In genomic region chr12:45745861-45746277, GRCh38 we compare ENCODE assay signal across 7 cellular contexts. TPM values are rescaled to one million over a fixed set of nuclear protein-coding genes. Genes with fewer than 3 reads are reported as not detected.
DNase-seq lines count a peak whose midpoint lies in the region; ATAC-seq, FAIRE-seq and TF ChIP-seq lines count a peak whose summit lies in the region.

No MANE protein-coding gene starts in this region.

- no peak for DNase-seq in GM06990 (ENCODE audit: extremely low read depth, insufficient read length)
- DNase-seq in NCI-H2227 treated with DMSO at 0.1 percent for 48 hours (lab: John Stamatoyannopoulos, UW) = peak; percentile 2
- DNase-seq in dedifferentiated amniotic fluid mesenchymal stem cell (ENCODE audit: extremely low spot score) = peak; percentile 32
- no peak for DNase-seq in pancreas
- no peak for DNase-seq in stimulated activated naive CD8-positive, alpha-beta T cell treated with anti-CD3 and anti-CD28 coated beads, Interleukin-15, amount 100 ng/mL, for 72 hours
- no peak for DNase-seq in NCI-H2196 (lab: John Stamatoyannopoulos, UW; ENCODE audit: unreplicated experiment)
- no peak for DNase-seq in Calu3

- 49 to 60% methylated on average over 1 of the region's 1 CpG for WGBS in pancreas, 2 donors

- H3K4me1 ChIP-seq in pancreas = peaks cover 0 to 4% (median 4%) of the 10 kb centered on the region in 3 donors

- H3K4me3 ChIP-seq in GM06990 (replicated peaks; ENCODE audit: low read depth, low read length) (no peak overlapping the region), pancreas (no peak overlapping the region)

- H3K36me3 ChIP-seq in GM06990 (ENCODE audit: control insufficient read depth, insufficient read depth, low read length) (no peaks in the 10 kb centered on the region; the same call in 1 of the 2 replicates), pancreas (no peaks in the 10 kb centered on the region)

- no peaks in the 10 kb centered on the region for H3K36me3 Mint-ChIP-seq in Calu3 (ENCODE audit: insufficient read depth, unreplicated experiment)

- peak; percentile 56 for FAIRE-seq in pancreas (lab: Jason Lieb, UNC)

- no TSS peak for BruUV-seq in Calu3 (replicated peaks; lab: Mats Ljungman, UMichigan)

- H3K27me3 Mint-ChIP-seq in stimulated activated naive CD8-positive, alpha-beta T cell treated with anti-CD3 and anti-CD28 coated beads, Interleukin-15, amount 100 ng/mL, for 72 hours = no peaks in the 10 kb centered on the region
- H3K27me3 Mint-ChIP-seq in Calu3 (ENCODE audit: unreplicated experiment) = no peaks in the 10 kb centered on the region

- H3K9me3 Mint-ChIP-seq in stimulated activated naive CD8-positive, alpha-beta T cell treated with anti-CD3 and anti-CD28 coated beads, Interleukin-15, amount 100 ng/mL, for 72 hours = peaks cover 0 to 6% of the 10 kb centered on the region in 2 donors
- no peaks in the 10 kb centered on the region for H3K9me3 Mint-ChIP-seq in Calu3 (ENCODE audit: low read depth, unreplicated experiment)

- peak; percentile 61 to 88 (median 82) for ATAC-seq in pancreas
- no peak for ATAC-seq in stimulated activated naive CD8-positive, alpha-beta T cell treated with anti-CD3 and anti-CD28 coated beads, Interleukin-15, amount 100 ng/mL, for 72 hours

- no peak overlapping the region for H3K4me3 Mint-ChIP-seq in stimulated activated naive CD8-positive, alpha-beta T cell treated with anti-CD3 and anti-CD28 coated beads, Interleukin-15, amount 100 ng/mL, for 72 hours
- H3K4me3 Mint-ChIP-seq in Calu3 (ENCODE audit: low read depth, unreplicated experiment) = no peak overlapping the region

- H3K27ac ChIP-seq in pancreas = no peak overlapping the region

- CTCF ChIA-PET in Calu3 (lab: Charles Lee) = interaction anchor here (0.7 kb wide), 3 partner anchors 22 to 492 kb away, joined by 3 to 8 read pairs (median 4); no protein-coding TSS in a partner anchor

- no peak overlapping the region for H3K27ac Mint-ChIP-seq in stimulated activated naive CD8-positive, alpha-beta T cell treated with anti-CD3 and anti-CD28 coated beads, Interleukin-15, amount 100 ng/mL, for 72 hours
- no peak overlapping the region for H3K27ac Mint-ChIP-seq in Calu3 (ENCODE audit: unreplicated experiment)

- peak; percentile 5 for TF ChIP-seq CTCF in GM06990 (IDR thresholded peaks at IDR 0.05; ENCODE audit: insufficient read depth, low read length, poor library complexity, severe bottlenecking)
- peak in 2 of 4 donors; percentile 15 to 22 for TF ChIP-seq CTCF in pancreas (IDR thresholded peaks at IDR 0.05)
- no peak for TF ChIP-seq CTCF in Calu3 (IDR thresholded peaks at IDR 0.05; ENCODE audit: unreplicated experiment)

- no peaks in the 10 kb centered on the region for H3K9me3 ChIP-seq in pancreas

- H3K4me1 Mint-ChIP-seq in stimulated activated naive CD8-positive, alpha-beta T cell treated with anti-CD3 and anti-CD28 coated beads, Interleukin-15, amount 100 ng/mL, for 72 hours = peaks cover 41% of the 10 kb centered on the region
- no peaks in the 10 kb centered on the region for H3K4me1 Mint-ChIP-seq in Calu3 (ENCODE audit: low read depth, unreplicated experiment)

- intact Hi-C loops in pancreas (cut with DNase I) (loop anchor here in 1 of 3 donors (10.0 kb wide), 1 partner anchor 201 kb away; no protein-coding TSS in a partner anchor), Calu3 (cut with micrococcal nuclease; ENCODE audit: unreplicated experiment) (loop anchor here (1.0 to 5.0 kb wide), 2 partner anchors 199 to 615 kb away; no protein-coding TSS in a partner anchor)

- H3K27me3 ChIP-seq in GM06990 (replicated peaks; ENCODE audit: control insufficient read depth, insufficient read depth, low read length) (no peaks in the 10 kb centered on the region), pancreas (no peaks in the 10 kb centered on the region)

RNA-seq across cellular contexts. Expression of gene ARID2, which starts 16.4 kb away (rescaled TPM):
- total RNA-seq in pancreas = 10 to 100 TPM; 11.0 to 25.6 (median 16.4) TPM
- 1 to 10 TPM; 6.1 to 7.0 TPM for polyA plus RNA-seq in pancreas
- total RNA-seq in Calu3 (2022) = 17.5 and 22.9 TPM in 2 replicates

Comparison
In these comparisons a context has a peak if more than half of its experiments do, and no peak if none do; other contexts are left out.
1. DNase-seq: peak in NCI-H2227 treated with DMSO at 0.1 percent for 48 hours (single experiment) and dedifferentiated amniotic fluid mesenchymal stem cell (single experiment); none in GM06990 (single experiment), pancreas (0 of 6), stimulated activated naive CD8-positive, alpha-beta T cell treated with anti-CD3 and anti-CD28 coated beads, Interleukin-15, amount 100 ng/mL, for 72 hours (0 of 2), NCI-H2196 (single experiment) and Calu3 (single experiment).